In the genomic region with DNA sequence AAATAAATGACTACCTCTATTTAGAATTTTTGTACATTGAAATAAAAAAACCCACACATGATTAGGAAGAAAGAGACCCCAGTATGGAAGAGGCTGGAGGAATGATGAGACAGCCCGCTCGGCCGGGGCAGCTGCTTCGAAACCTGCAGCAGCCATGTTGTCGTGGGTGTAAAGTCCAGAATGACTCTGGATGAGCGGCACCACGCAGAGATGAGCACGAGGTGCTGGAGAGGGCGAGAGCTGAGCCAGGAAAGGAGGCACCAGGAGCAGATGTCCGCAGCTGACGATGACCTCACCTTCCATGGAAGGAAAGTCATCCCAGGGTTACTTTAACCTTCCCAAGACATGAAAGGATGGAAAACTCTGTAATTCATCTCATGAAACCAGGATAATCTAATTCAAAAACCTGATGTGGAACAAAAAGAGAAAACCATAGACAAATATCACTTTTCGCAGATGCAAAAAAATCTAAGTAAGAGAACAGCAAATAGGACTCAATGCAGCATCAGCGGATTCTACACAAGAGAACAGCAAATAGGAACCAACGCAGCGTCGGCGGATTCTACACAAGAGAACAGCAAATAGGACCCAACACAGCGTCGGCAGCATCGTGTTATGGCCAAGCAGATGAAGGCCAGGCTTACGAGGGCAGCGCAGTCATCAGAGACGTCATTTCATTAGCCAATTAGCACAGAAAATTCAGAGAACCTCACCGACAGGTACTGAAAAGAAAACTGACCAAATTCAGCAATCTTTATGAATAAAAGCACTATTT, we compare ENCODE assay signal across 14 cellular contexts. TPM values are rescaled to one million over a fixed set of nuclear protein-coding genes. Genes with fewer than 3 reads are reported as not detected.
A peak's percentile ranks its signal among the peaks of the same experiment; 100 is the strongest.
DNase-seq lines count a peak whose midpoint lies in the region; ATAC-seq and TF ChIP-seq lines count a peak whose summit lies in the region.
"Had no signal": no experiment of that assay in that cellular context is flagged by ENCODE, and none has a peak within 500 bp of the region (broad histone marks: within the 10 kb centered on the region; RNA-seq: fewer than 3 reads in every experiment).

No MANE protein-coding gene starts in this region.

- 86 to 90% methylated on average over 23 to 24 of the region's 24 CpGs for WGBS in transverse colon (ENCODE audit: low coverage in 1 of 2), 2 donors

- peaks cover 20% of the 10 kb centered on the region for H3K36me3 Mint-ChIP-seq in activated CD4-positive, alpha-beta memory T cell treated with anti-CD3 and anti-CD28 coated beads, Interleukin-2, amount 10 ng/mL, durations not matched to agents 7 days and 5 days (ENCODE audit: low read depth)
- peaks cover 2% of the 10 kb centered on the region for H3K36me3 Mint-ChIP-seq in activated CD4-positive, alpha-beta memory T cell treated with anti-CD3 and anti-CD28 coated beads for 36 hours
- no peaks in the 10 kb centered on the region for H3K36me3 Mint-ChIP-seq in WTC11
- H3K36me3 Mint-ChIP-seq in activated naive CD4-positive, alpha-beta T cell treated with anti-CD3 and anti-CD28 coated beads, Interleukin-2, amount 10 ng/mL, durations not matched to agents 7 days and 5 days, result peaks cover 20% of the 10 kb centered on the region

- H3K9me3 Mint-ChIP-seq in activated CD4-positive, alpha-beta memory T cell treated with anti-CD3 and anti-CD28 coated beads, Interleukin-2, amount 10 ng/mL, durations not matched to agents 7 days and 5 days, result no peaks in the 10 kb centered on the region
- H3K9me3 Mint-ChIP-seq in activated CD4-positive, alpha-beta memory T cell treated with anti-CD3 and anti-CD28 coated beads for 36 hours, result no peaks in the 10 kb centered on the region
- no peaks in the 10 kb centered on the region for H3K9me3 Mint-ChIP-seq in WTC11
- no peaks in the 10 kb centered on the region for H3K9me3 Mint-ChIP-seq in activated naive CD4-positive, alpha-beta T cell treated with anti-CD3 and anti-CD28 coated beads, Interleukin-2, amount 10 ng/mL, durations not matched to agents 7 days and 5 days
- H3K9me3 Mint-ChIP-seq: activated T-cell treated with anti-CD3 and anti-CD28 coated beads, Interleukin-2, amount 50 U/mL, for 24 hours had no signal

- DNase-seq in activated CD4-positive, alpha-beta memory T cell treated with anti-CD3 and anti-CD28 coated beads, Interleukin-2, amount 10 ng/mL, durations not matched to agents 7 days and 5 days, result peak; percentile 4
- DNase-seq in activated CD4-positive, alpha-beta memory T cell treated with anti-CD3 and anti-CD28 coated beads for 36 hours, result no peak
- DNase-seq in WTC11 (ENCODE audit: low spot score) (peak; percentile 5), left kidney (ENCODE audit: low read depth, low spot score) (peak; percentile 20), transverse colon (peak; percentile 29), SK-N-DZ (ENCODE audit: low spot score) (no peak), ureter (ENCODE audit: low spot score) (no peak)
- no peak for DNase-seq in activated naive CD4-positive, alpha-beta T cell treated with anti-CD3 and anti-CD28 coated beads, Interleukin-2, amount 10 ng/mL, durations not matched to agents 7 days and 5 days
- DNase-seq: activated T-cell treated with anti-CD3 and anti-CD28 coated beads, Interleukin-2, amount 50 U/mL, for 24 hours; foreskin melanocyte; kidney glomerular epithelial cell; NCI-H510A treated with DMSO at 0.1 percent for 48 hours had no signal

- H3K27ac Mint-ChIP-seq in activated CD4-positive, alpha-beta memory T cell treated with anti-CD3 and anti-CD28 coated beads, Interleukin-2, amount 10 ng/mL, durations not matched to agents 7 days and 5 days, result no peak overlapping the region
- H3K27ac Mint-ChIP-seq in activated CD4-positive, alpha-beta memory T cell treated with anti-CD3 and anti-CD28 coated beads for 36 hours, result no peak overlapping the region
- no peak overlapping the region for H3K27ac Mint-ChIP-seq in WTC11
- no peak overlapping the region for H3K27ac Mint-ChIP-seq in activated naive CD4-positive, alpha-beta T cell treated with anti-CD3 and anti-CD28 coated beads, Interleukin-2, amount 10 ng/mL, durations not matched to agents 7 days and 5 days
- H3K27ac Mint-ChIP-seq: activated T-cell treated with anti-CD3 and anti-CD28 coated beads, Interleukin-2, amount 50 U/mL, for 24 hours had no signal

- ATAC-seq in WTC11, result no peak

- H3K4me1 ChIP-seq in transverse colon, result peaks cover 15 to 46% (median 34%) of the 10 kb centered on the region in 4 donors

- in situ Hi-C loops in transverse colon (cut with MboI; ENCODE audit: low pct_ligation_motif_present in 1 of 4, low pct_unique_long_range_greater_than_20kb in 1 of 4, low sequenced_read_pairs in 3 of 4), result no loop called here

- H3K4me3 Mint-ChIP-seq in activated CD4-positive, alpha-beta memory T cell treated with anti-CD3 and anti-CD28 coated beads, Interleukin-2, amount 10 ng/mL, durations not matched to agents 7 days and 5 days, result no peak overlapping the region
- no peak overlapping the region for H3K4me3 Mint-ChIP-seq in activated CD4-positive, alpha-beta memory T cell treated with anti-CD3 and anti-CD28 coated beads for 36 hours
- no peak overlapping the region for H3K4me3 Mint-ChIP-seq in WTC11
- H3K4me3 Mint-ChIP-seq in activated naive CD4-positive, alpha-beta T cell treated with anti-CD3 and anti-CD28 coated beads, Interleukin-2, amount 10 ng/mL, durations not matched to agents 7 days and 5 days, result no peak overlapping the region
- H3K4me3 Mint-ChIP-seq: activated T-cell treated with anti-CD3 and anti-CD28 coated beads, Interleukin-2, amount 50 U/mL, for 24 hours had no signal

- no peaks in the 10 kb centered on the region for H3K9me3 ChIP-seq in transverse colon
- H3K9me3 ChIP-seq: neutrophil had no signal

- peaks cover 42% of the 10 kb centered on the region for H3K4me1 Mint-ChIP-seq in activated CD4-positive, alpha-beta memory T cell treated with anti-CD3 and anti-CD28 coated beads, Interleukin-2, amount 10 ng/mL, durations not matched to agents 7 days and 5 days
- H3K4me1 Mint-ChIP-seq in activated CD4-positive, alpha-beta memory T cell treated with anti-CD3 and anti-CD28 coated beads for 36 hours (ENCODE audit: low read depth), result peaks cover 24% of the 10 kb centered on the region
- no peaks in the 10 kb centered on the region for H3K4me1 Mint-ChIP-seq in WTC11
- peaks cover 41% of the 10 kb centered on the region for H3K4me1 Mint-ChIP-seq in activated naive CD4-positive, alpha-beta T cell treated with anti-CD3 and anti-CD28 coated beads, Interleukin-2, amount 10 ng/mL, durations not matched to agents 7 days and 5 days

- H3K4me3 ChIP-seq in transverse colon, result no peak overlapping the region

- POLR2A ChIA-PET in activated CD4-positive, alpha-beta memory T cell treated with anti-CD3 and anti-CD28 coated beads, Interleukin-2, amount 10 ng/mL, durations not matched to agents 7 days and 5 days (lab: Charles Lee), result no interaction called here
- POLR2A ChIA-PET in activated CD4-positive, alpha-beta memory T cell treated with anti-CD3 and anti-CD28 coated beads for 36 hours (lab: Charles Lee), result no interaction called here
- POLR2A ChIA-PET in WTC11 (lab: Charles Lee), result no interaction called here

- TF ChIP-seq CTCF in WTC11 (IDR thresholded peaks at IDR 0.05), result no peak
- TF ChIP-seq CTCF in transverse colon (IDR thresholded peaks at IDR 0.05), result no peak

- no peaks in the 10 kb centered on the region for H3K36me3 ChIP-seq in transverse colon
- H3K36me3 ChIP-seq: neutrophil had no signal

- peak overlapping the region in 3 of 4 donors; percentile 84 to 90 (median 86) for H3K27ac ChIP-seq in transverse colon
- H3K27ac ChIP-seq: neutrophil had no signal

- no peak for TF ChIP-seq POLR2A in transverse colon (IDR thresholded peaks at IDR 0.05)

- H3K27me3 ChIP-seq in transverse colon, result no peaks in the 10 kb centered on the region

- intact Hi-C loops in activated CD4-positive, alpha-beta memory T cell treated with anti-CD3 and anti-CD28 coated beads for 36 hours (cut with micrococcal nuclease), result no loop called here
- intact Hi-C loops in transverse colon (cut with DNase I; ENCODE audit: low total_unique reads), result no loop called here

- no peak for TF ChIP-seq EP300 in transverse colon (IDR thresholded peaks at IDR 0.05; ENCODE audit: low read depth)

- no peaks in the 10 kb centered on the region for H3K27me3 Mint-ChIP-seq in activated CD4-positive, alpha-beta memory T cell treated with anti-CD3 and anti-CD28 coated beads, Interleukin-2, amount 10 ng/mL, durations not matched to agents 7 days and 5 days
- no peaks in the 10 kb centered on the region for H3K27me3 Mint-ChIP-seq in activated CD4-positive, alpha-beta memory T cell treated with anti-CD3 and anti-CD28 coated beads for 36 hours
- no peaks in the 10 kb centered on the region for H3K27me3 Mint-ChIP-seq in WTC11 (ENCODE audit: low read depth)
- peaks cover 5% of the 10 kb centered on the region for H3K27me3 Mint-ChIP-seq in activated naive CD4-positive, alpha-beta T cell treated with anti-CD3 and anti-CD28 coated beads, Interleukin-2, amount 10 ng/mL, durations not matched to agents 7 days and 5 days
- H3K27me3 Mint-ChIP-seq: activated T-cell treated with anti-CD3 and anti-CD28 coated beads, Interleukin-2, amount 50 U/mL, for 24 hours had no signal

- CTCF ChIA-PET in activated CD4-positive, alpha-beta memory T cell treated with anti-CD3 and anti-CD28 coated beads, Interleukin-2, amount 10 ng/mL, durations not matched to agents 7 days and 5 days (lab: Charles Lee), result no interaction called here
- CTCF ChIA-PET in activated CD4-positive, alpha-beta memory T cell treated with anti-CD3 and anti-CD28 coated beads for 36 hours (lab: Charles Lee), result no interaction called here
- CTCF ChIA-PET in WTC11 (lab: Charles Lee), result interaction anchor here (0.9 to 1.2 kb wide), 2 partner anchors 88 to 470 kb away, joined by 3 read pairs; no protein-coding TSS in a partner anchor
- CTCF ChIA-PET in activated naive CD4-positive, alpha-beta T cell treated with anti-CD3 and anti-CD28 coated beads, Interleukin-2, amount 10 ng/mL, durations not matched to agents 7 days and 5 days (lab: Charles Lee), result no interaction called here

RNA-seq across cellular contexts. Expression of gene SPON2, which starts 25.9 kb away (rescaled TPM):
- 10 to 100 TPM; 22.8 to 24.6 TPM for total RNA-seq in activated CD4-positive, alpha-beta memory T cell treated with anti-CD3 and anti-CD28 coated beads, Interleukin-2, amount 10 ng/mL, durations not matched to agents 7 days and 5 days
- total RNA-seq in activated CD4-positive, alpha-beta memory T cell treated with anti-CD3 and anti-CD28 coated beads for 36 hours, result 1 to 10 TPM; 9.0 to 9.5 TPM
- total RNA-seq in WTC11 (2021) (4.9 to 6.6 TPM (median 5.3 TPM) in 3 replicates), transverse colon (100 to 1,000 TPM in 1 of 4 donors, 10 to 100 TPM in 3; 45.4 to 127 (median 53.1) TPM), ureter (36.6 TPM)
- 0.14 TPM in 1 of 2 replicates, not detected in the other for polyA plus RNA-seq in SK-N-DZ (2014; cell fraction: cytosol; rRNA removed)
- polyA plus RNA-seq in SK-N-DZ (2014; cell fraction: nucleus; rRNA removed), result 0.19 and 1.2 TPM in 2 replicates
- total RNA-seq: G401 had no signal

RNA-seq across cellular contexts. Expression of gene CTBP1, which starts 50.7 kb away (rescaled TPM):
- total RNA-seq in activated CD4-positive, alpha-beta memory T cell treated with anti-CD3 and anti-CD28 coated beads, Interleukin-2, amount 10 ng/mL, durations not matched to agents 7 days and 5 days, result 100 to 1,000 TPM; 209 to 221 TPM
- total RNA-seq in activated CD4-positive, alpha-beta memory T cell treated with anti-CD3 and anti-CD28 coated beads for 36 hours, result 100 to 1,000 TPM; 154 to 162 TPM
- total RNA-seq in WTC11 (2021) (143 to 167 TPM (median 159 TPM) in 3 replicates), transverse colon (100 to 1,000 TPM; 183 to 457 (median 243) TPM), ureter (171 TPM)
- 176 and 237 TPM in 2 replicates for polyA plus RNA-seq in SK-N-DZ (2014; cell fraction: cytosol; rRNA removed)
- 231 and 361 TPM in 2 replicates for polyA plus RNA-seq in SK-N-DZ (2014; cell fraction: nucleus; rRNA removed)

Comparison
In these comparisons a context has a peak if more than half of its experiments do, and no peak if none do; other contexts are left out.
1. DNase-seq: peak in activated CD4-positive, alpha-beta memory T cell treated with anti-CD3 and anti-CD28 coated beads, Interleukin-2, amount 10 ng/mL, durations not matched to agents 7 days and 5 days (single experiment), WTC11 (single experiment), left kidney (single experiment) and transverse colon (single experiment); none in activated CD4-positive, alpha-beta memory T cell treated with anti-CD3 and anti-CD28 coated beads for 36 hours (single experiment), SK-N-DZ (single experiment), ureter (single experiment) and activated naive CD4-positive, alpha-beta T cell treated with anti-CD3 and anti-CD28 coated beads, Interleukin-2, amount 10 ng/mL, durations not matched to agents 7 days and 5 days (single experiment).